ENCODE assay signal across 8 cellular contexts in genomic region chr2:199596549-199596948, GRCh38.
DNase-seq lines count a peak whose midpoint lies in the region; ATAC-seq, FAIRE-seq and TF ChIP-seq lines count a peak whose summit lies in the region.

No MANE protein-coding gene starts in this region.

- TF ChIP-seq POLR2A in IMR-90 (IDR thresholded peaks at IDR 0.05; ENCODE audit: low read depth, low read length) (no peak), GM12892 (IDR thresholded peaks at IDR 0.05; ENCODE audit: low read depth, low read length) (no peak)

- no peak overlapping the region for H3K4me3 Mint-ChIP-seq in activated T-helper 2 cell treated with anti-CD3 and anti-CD28 coated beads, Interferon-gamma antibody, Interleukin-2, Interleukin-4, amounts not matched to agents 10 μg/mL and 5 μg/mL and 100 μg/mL, durations not matched to agents 14 hours and 24 hours and 36 hours (ENCODE audit: low read depth)

- H3K79me1 ChIP-seq in IMR-90 (ENCODE audit: low read depth in 1 of 2, low read length in 2 of 2): no peaks in the 10 kb centered on the region

- WGBS in IMR-90 (ENCODE audit: extremely low coverage in 2 of 2, insufficient read length in 1 of 2), 2 experiments: no CpG with 5 or more reads among the region's 1 CpG

- no peak overlapping the region for H3K27ac ChIP-seq in IMR-90 (ENCODE audit: insufficient read depth, low read length)
- H3K27ac ChIP-seq in lower lobe of right lung: no peak overlapping the region

- H3K27me3 Mint-ChIP-seq in activated T-helper 2 cell treated with anti-CD3 and anti-CD28 coated beads, Interferon-gamma antibody, Interleukin-2, Interleukin-4, amounts not matched to agents 10 μg/mL and 5 μg/mL and 100 μg/mL, durations not matched to agents 14 hours and 24 hours and 36 hours (ENCODE audit: low read depth): peaks cover 9% of the 10 kb centered on the region

- no peaks in the 10 kb centered on the region for H3K9me3 Mint-ChIP-seq in activated T-helper 2 cell treated with anti-CD3 and anti-CD28 coated beads, Interferon-gamma antibody, Interleukin-2, Interleukin-4, amounts not matched to agents 10 μg/mL and 5 μg/mL and 100 μg/mL, durations not matched to agents 14 hours and 24 hours and 36 hours

- TF ChIP-seq CTCF in IMR-90 (conservative IDR thresholded peaks at IDR 0.05; ENCODE audit: low read depth, low read length): peak; percentile 28; the same call in 1 of the 2 replicates
- TF ChIP-seq CTCF in lower lobe of right lung (IDR thresholded peaks at IDR 0.05): peak; percentile 45

- H2BK15ac ChIP-seq in IMR-90 (ENCODE audit: low read depth, low read length): no peak overlapping the region

- H3K9me1 ChIP-seq in IMR-90 (ENCODE audit: insufficient read depth, low read length): no peaks in the 10 kb centered on the region

- H3K36me3 ChIP-seq in IMR-90 (ENCODE audit: control insufficient read depth, insufficient read depth, low read length) (no peaks in the 10 kb centered on the region), lower lobe of right lung (no peaks in the 10 kb centered on the region)

- H3K4ac ChIP-seq in IMR-90 (ENCODE audit: low read depth, low read length): no peak overlapping the region

- H4K5ac ChIP-seq in IMR-90 (ENCODE audit: low read depth, low read length): no peak overlapping the region

- no TSS peak for BruUV-seq in IMR-90 (replicated peaks; lab: Mats Ljungman, UMichigan)

- in situ Hi-C loops in IMR-90 (cut with MboI; ENCODE audit: low sequenced_read_pairs): no loop called here

- H3K9me3 ChIP-seq in IMR-90 (ENCODE audit: control insufficient read depth, insufficient read depth, low read length) (no peaks in the 10 kb centered on the region), lower lobe of right lung (no peaks in the 10 kb centered on the region)

- H4K20me1 ChIP-seq in IMR-90 (ENCODE audit: insufficient read depth, low read length): no peaks in the 10 kb centered on the region

- ATAC-seq in IMR-90 (ENCODE audit: low read depth) (no peak), lower lobe of right lung (no peak)

- dilution Hi-C loops in IMR-90 (cut with HindIII; ENCODE audit: low sequenced_read_pairs, unreplicated experiment): no loop called here

- no peak overlapping the region for H2BK120ac ChIP-seq in IMR-90 (ENCODE audit: low read depth, low read length)

- H4K91ac ChIP-seq in IMR-90 (ENCODE audit: insufficient read depth, low read depth, low read length): no peak overlapping the region

- no peak overlapping the region for H2AFZ ChIP-seq in IMR-90 (replicated peaks; ENCODE audit: low read length, poor library complexity)

- no peak for TF ChIP-seq RAD21 in IMR-90 (IDR thresholded peaks at IDR 0.05; ENCODE audit: low read length)

- H2AK5ac ChIP-seq in IMR-90 (ENCODE audit: low read depth, low read length): no peak overlapping the region

- H3K9ac ChIP-seq in IMR-90 (ENCODE audit: low read depth, low read length): no peak overlapping the region

- DNase-seq in ELR (ENCODE audit: low read depth): peak; percentile 45
- peak; percentile 2 for DNase-seq in IMR-90
- DNase-seq in SW480 (ENCODE audit: low spot score): peak; percentile 56
- no peak for DNase-seq in lower lobe of right lung
- no peak for DNase-seq in GM12892 (ENCODE audit: insufficient read length)
- DNase-seq in cortex of kidney (lab: John Stamatoyannopoulos, UW): no peak
- no peak for DNase-seq in activated T-helper 2 cell treated with anti-CD3 and anti-CD28 coated beads, Interferon-gamma antibody, Interleukin-2, Interleukin-4, amounts not matched to agents 10 μg/mL and 5 μg/mL and 100 μg/mL, durations not matched to agents 14 hours and 24 hours and 36 hours (ENCODE audit: low spot score)
- DNase-seq in islet precursor cell: no peak

- H3K23ac ChIP-seq in IMR-90 (ENCODE audit: low read depth, low read length): no peak overlapping the region

- no peak overlapping the region for H2BK20ac ChIP-seq in IMR-90 (ENCODE audit: low read depth, low read length)

- H3K14ac ChIP-seq in IMR-90 (replicated peaks; ENCODE audit: low read depth, low read length): no peak overlapping the region

- H3K56ac ChIP-seq in IMR-90 (ENCODE audit: extremely low read depth, insufficient read depth, low read length): no peak overlapping the region

- no peaks in the 10 kb centered on the region for H3K4me1 Mint-ChIP-seq in activated T-helper 2 cell treated with anti-CD3 and anti-CD28 coated beads, Interferon-gamma antibody, Interleukin-2, Interleukin-4, amounts not matched to agents 10 μg/mL and 5 μg/mL and 100 μg/mL, durations not matched to agents 14 hours and 24 hours and 36 hours (ENCODE audit: low read depth)

- POLR2A ChIA-PET in IMR-90 (lab: Charles Lee; ENCODE audit: unreplicated experiment): no interaction called here

- no peaks in the 10 kb centered on the region for H3K27me3 ChIP-seq in IMR-90 (ENCODE audit: control insufficient read depth, insufficient read depth, low read length)
- H3K27me3 ChIP-seq in lower lobe of right lung (ENCODE audit: low read depth): no peaks in the 10 kb centered on the region

- no peak overlapping the region for H2BK5ac ChIP-seq in IMR-90 (ENCODE audit: low read depth, low read length, poor library complexity, severe bottlenecking)

- H3K27ac Mint-ChIP-seq in activated T-helper 2 cell treated with anti-CD3 and anti-CD28 coated beads, Interferon-gamma antibody, Interleukin-2, Interleukin-4, amounts not matched to agents 10 μg/mL and 5 μg/mL and 100 μg/mL, durations not matched to agents 14 hours and 24 hours and 36 hours: no peak overlapping the region

- H3K4me3 ChIP-seq in IMR-90 (ENCODE audit: insufficient read depth, low read depth, low read length) (no peak overlapping the region), lower lobe of right lung (no peak overlapping the region)

- H3K18ac ChIP-seq in IMR-90 (ENCODE audit: low read depth, low read length): no peak overlapping the region

- no peak overlapping the region for H2AK9ac ChIP-seq in IMR-90 (replicated peaks; ENCODE audit: low read depth, low read length, poor library complexity)

- no peak overlapping the region for H4K8ac ChIP-seq in IMR-90 (ENCODE audit: low read depth in 2 of 2, low read length in 2 of 2)

- no peaks in the 10 kb centered on the region for H3K36me3 Mint-ChIP-seq in activated T-helper 2 cell treated with anti-CD3 and anti-CD28 coated beads, Interferon-gamma antibody, Interleukin-2, Interleukin-4, amounts not matched to agents 10 μg/mL and 5 μg/mL and 100 μg/mL, durations not matched to agents 14 hours and 24 hours and 36 hours (ENCODE audit: low read depth)

- no peak for FAIRE-seq in GM12892 (lab: Jason Lieb, UNC)

- no peak overlapping the region for H3K4me2 ChIP-seq in IMR-90 (ENCODE audit: low read depth, low read length)

- intact Hi-C loops in IMR-90 (cut with micrococcal nuclease): no loop called here
- intact Hi-C loops in lower lobe of right lung (cut with DNase I): no loop called here
- intact Hi-C loops in activated T-helper 2 cell treated with anti-CD3 and anti-CD28 coated beads, Interferon-gamma antibody, Interleukin-2, Interleukin-4, amounts not matched to agents 10 μg/mL and 5 μg/mL and 100 μg/mL, durations not matched to agents 14 hours and 24 hours and 36 hours (cut with micrococcal nuclease): no loop called here

- H3K4me1 ChIP-seq in IMR-90 (ENCODE audit: control insufficient read depth, insufficient read depth, low read length): no peaks in the 10 kb centered on the region
- no peaks in the 10 kb centered on the region for H3K4me1 ChIP-seq in lower lobe of right lung

- CTCF ChIA-PET in IMR-90 (lab: Yijun Ruan, JAX): interaction anchor here (0.5 to 1.3 kb wide), 12 partner anchors 11 to 1283 kb away, joined by 3 to 9 read pairs (median 3); no protein-coding TSS in a partner anchor

TF ChIP-seq in IMR-90, 13 proteins besides CTCF, POLR2A, EP300 and RAD21:
- no peak for TF ChIP-seq ELK1 (IDR thresholded peaks at IDR 0.05; ENCODE audit: borderline replicate concordance, low read depth, low read length)
- TF ChIP-seq RCOR1 (IDR thresholded peaks at IDR 0.05; ENCODE audit: insufficient replicate concordance, low read length): no peak
- TF ChIP-seq MAFK (IDR thresholded peaks at IDR 0.05; ENCODE audit: low read depth, low read length): no peak
- TF ChIP-seq MXI1 (IDR thresholded peaks at IDR 0.05; ENCODE audit: borderline replicate concordance, low read depth, low read length): no peak
- no peak for TF ChIP-seq CHD1 (IDR thresholded peaks at IDR 0.05; ENCODE audit: low read depth, low read length)
- no peak for TF ChIP-seq NFE2L2 (IDR thresholded peaks at IDR 0.05; ENCODE audit: low read depth, low read length)
- TF ChIP-seq CEBPB (IDR thresholded peaks at IDR 0.05; ENCODE audit: low read depth, low read length): no peak
- TF ChIP-seq SMC3 (IDR thresholded peaks at IDR 0.05; ENCODE audit: low read depth, low read length): no peak
- no peak for TF ChIP-seq MAZ (IDR thresholded peaks at IDR 0.05; ENCODE audit: borderline replicate concordance, low read depth, low read length)
- no peak for TF ChIP-seq RFX5 (IDR thresholded peaks at IDR 0.05; ENCODE audit: low read depth, low read length)
- TF ChIP-seq, protein P1, sequence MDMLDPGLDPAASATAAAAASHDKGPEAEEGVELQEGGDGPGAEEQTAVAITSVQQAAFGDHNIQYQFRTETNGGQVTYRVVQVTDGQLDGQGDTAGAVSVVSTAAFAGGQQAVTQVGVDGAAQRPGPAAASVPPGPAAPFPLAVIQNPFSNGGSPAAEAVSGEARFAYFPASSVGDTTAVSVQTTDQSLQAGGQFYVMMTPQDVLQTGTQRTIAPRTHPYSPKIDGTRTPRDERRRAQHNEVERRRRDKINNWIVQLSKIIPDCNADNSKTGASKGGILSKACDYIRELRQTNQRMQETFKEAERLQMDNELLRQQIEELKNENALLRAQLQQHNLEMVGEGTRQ (IDR thresholded peaks at IDR 0.05; ENCODE audit: low read depth, low read length): no peak

Comparison
In these comparisons a context has a peak if more than half of its experiments do, and no peak if none do; other contexts are left out.
1. DNase-seq: peak in ELR (single experiment), IMR-90 (single experiment) and SW480 (single experiment); none in lower lobe of right lung (single experiment), GM12892 (single experiment), cortex of kidney (single experiment), activated T-helper 2 cell treated with anti-CD3 and anti-CD28 coated beads, Interferon-gamma antibody, Interleukin-2, Interleukin-4, amounts not matched to agents 10 μg/mL and 5 μg/mL and 100 μg/mL, durations not matched to agents 14 hours and 24 hours and 36 hours (single experiment) and islet precursor cell (single experiment).